8 cellular contexts compared by ENCODE assay signal in genomic region chr11:11977206-11977938, GRCh38. TPM values are rescaled to one million over a fixed set of nuclear protein-coding genes. Genes with fewer than 3 reads are reported as not detected.
DNase-seq lines count a peak whose midpoint lies in the region; ATAC-seq and TF ChIP-seq lines count a peak whose summit lies in the region.

No MANE protein-coding gene starts in this region.

- no peaks in the 10 kb centered on the region for H3K36me3 ChIP-seq in tibial nerve

- TF ChIP-seq RAD21 in Ishikawa (IDR thresholded peaks at IDR 0.05; ENCODE audit: low read depth) = no peak

- TF ChIP-seq CTCF in tibial nerve (IDR thresholded peaks at IDR 0.05) = no peak

- DNase-seq in caudate nucleus (lab: John Stamatoyannopoulos, UW) (peak in 2 of 61 donors; percentile 15 to 55), tibial nerve (ENCODE audit: low spot score in 2 of 2) (peak; percentile 60 to 74), middle frontal gyrus (ENCODE audit: extremely low spot score, low spot score) (no peak), retina (no peak), T-helper 1 cell (no peak)

- no peak for TF ChIP-seq POLR2A in tibial nerve (IDR thresholded peaks at IDR 0.05)

- no peaks in the 10 kb centered on the region for H3K27me3 ChIP-seq in layer of hippocampus (ENCODE audit: control insufficient read depth, insufficient read depth, low read length)
- H3K27me3 ChIP-seq in tibial nerve = no peaks in the 10 kb centered on the region

- TF ChIP-seq EP300 in Ishikawa (IDR thresholded peaks at IDR 0.05; ENCODE audit: borderline replicate concordance) (peak; percentile 66; the same call in 1 of the 2 replicates), tibial nerve (IDR thresholded peaks at IDR 0.05) (no peak)

- H3K4me1 ChIP-seq in tibial nerve = peaks cover 5 to 89% (median 62%) of the 10 kb centered on the region in 4 donors

- WGBS in tibial nerve, 2 donors = 28 to 33% methylated on average over 7 to 10 of the region's 10 CpGs

- H3K27ac ChIP-seq in caudate nucleus (ENCODE audit: low read depth, low read length) = peak overlapping the region; percentile 46
- peak overlapping the region; percentile 71 for H3K27ac ChIP-seq in layer of hippocampus (ENCODE audit: low read depth, low read length)
- H3K27ac ChIP-seq in tibial nerve = peak overlapping the region; percentile 24 to 86 (median 56)

- H3K9me3 ChIP-seq in tibial nerve = no peaks in the 10 kb centered on the region

- ATAC-seq in HG03520 (IDR thresholded peaks at IDR 0.05; ENCODE audit: unreplicated experiment) = no peak

- no peak overlapping the region for H3K4me3 ChIP-seq in tibial nerve

TF ChIP-seq in Ishikawa, 13 proteins besides CTCF, POLR2A, EP300 and RAD21:
- TF ChIP-seq ZBTB7A (IDR thresholded peaks at IDR 0.05; ENCODE audit: low read depth) = no peak
- TF ChIP-seq USF1 (IDR thresholded peaks at IDR 0.05) = no peak
- TF ChIP-seq TEAD4 (IDR thresholded peaks at IDR 0.05) = peak; percentile 85
- TF ChIP-seq CREB1 (IDR thresholded peaks at IDR 0.05; ENCODE audit: low read depth) = no peak
- TF ChIP-seq NFIC (IDR thresholded peaks at IDR 0.05) = peak; percentile 75
- TF ChIP-seq TAF1 (IDR thresholded peaks at IDR 0.05; ENCODE audit: low read depth) = no peak
- no peak for TF ChIP-seq FOXM1 (IDR thresholded peaks at IDR 0.05; ENCODE audit: borderline replicate concordance, low read depth)
- TF ChIP-seq TCF12 (IDR thresholded peaks at IDR 0.05; ENCODE audit: low read depth) = peak; percentile 63
- TF ChIP-seq, protein P1, sequence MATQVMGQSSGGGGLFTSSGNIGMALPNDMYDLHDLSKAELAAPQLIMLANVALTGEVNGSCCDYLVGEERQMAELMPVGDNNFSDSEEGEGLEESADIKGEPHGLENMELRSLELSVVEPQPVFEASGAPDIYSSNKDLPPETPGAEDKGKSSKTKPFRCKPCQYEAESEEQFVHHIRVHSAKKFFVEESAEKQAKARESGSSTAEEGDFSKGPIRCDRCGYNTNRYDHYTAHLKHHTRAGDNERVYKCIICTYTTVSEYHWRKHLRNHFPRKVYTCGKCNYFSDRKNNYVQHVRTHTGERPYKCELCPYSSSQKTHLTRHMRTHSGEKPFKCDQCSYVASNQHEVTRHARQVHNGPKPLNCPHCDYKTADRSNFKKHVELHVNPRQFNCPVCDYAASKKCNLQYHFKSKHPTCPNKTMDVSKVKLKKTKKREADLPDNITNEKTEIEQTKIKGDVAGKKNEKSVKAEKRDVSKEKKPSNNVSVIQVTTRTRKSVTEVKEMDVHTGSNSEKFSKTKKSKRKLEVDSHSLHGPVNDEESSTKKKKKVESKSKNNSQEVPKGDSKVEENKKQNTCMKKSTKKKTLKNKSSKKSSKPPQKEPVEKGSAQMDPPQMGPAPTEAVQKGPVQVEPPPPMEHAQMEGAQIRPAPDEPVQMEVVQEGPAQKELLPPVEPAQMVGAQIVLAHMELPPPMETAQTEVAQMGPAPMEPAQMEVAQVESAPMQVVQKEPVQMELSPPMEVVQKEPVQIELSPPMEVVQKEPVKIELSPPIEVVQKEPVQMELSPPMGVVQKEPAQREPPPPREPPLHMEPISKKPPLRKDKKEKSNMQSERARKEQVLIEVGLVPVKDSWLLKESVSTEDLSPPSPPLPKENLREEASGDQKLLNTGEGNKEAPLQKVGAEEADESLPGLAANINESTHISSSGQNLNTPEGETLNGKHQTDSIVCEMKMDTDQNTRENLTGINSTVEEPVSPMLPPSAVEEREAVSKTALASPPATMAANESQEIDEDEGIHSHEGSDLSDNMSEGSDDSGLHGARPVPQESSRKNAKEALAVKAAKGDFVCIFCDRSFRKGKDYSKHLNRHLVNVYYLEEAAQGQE (IDR thresholded peaks at IDR 0.05; ENCODE audit: low read depth) = no peak
- no peak for TF ChIP-seq EGR1 (IDR thresholded peaks at IDR 0.05)
- TF ChIP-seq MAX (IDR thresholded peaks at IDR 0.05) = peak; percentile 17; the same call in 1 of the 2 replicates

RNA-seq across cellular contexts. Expression of gene DKK3, which starts 31.1 kb away (rescaled TPM):
- total RNA-seq in tibial nerve = 100 to 1,000 TPM; 192 to 446 (median 254) TPM

Comparison
In these comparisons a context has a peak if more than half of its experiments do, and no peak if none do; other contexts are left out.
1. DNase-seq: peak in tibial nerve (2 of 2); none in middle frontal gyrus (single experiment), retina (single experiment) and T-helper 1 cell (0 of 5).
2. Peak in every context shown above with its lines, with median percentiles within 50 percentile points of each other: H3K27ac ChIP-seq.